ENCODE assay signal across 8 cellular contexts in the genomic region with DNA sequence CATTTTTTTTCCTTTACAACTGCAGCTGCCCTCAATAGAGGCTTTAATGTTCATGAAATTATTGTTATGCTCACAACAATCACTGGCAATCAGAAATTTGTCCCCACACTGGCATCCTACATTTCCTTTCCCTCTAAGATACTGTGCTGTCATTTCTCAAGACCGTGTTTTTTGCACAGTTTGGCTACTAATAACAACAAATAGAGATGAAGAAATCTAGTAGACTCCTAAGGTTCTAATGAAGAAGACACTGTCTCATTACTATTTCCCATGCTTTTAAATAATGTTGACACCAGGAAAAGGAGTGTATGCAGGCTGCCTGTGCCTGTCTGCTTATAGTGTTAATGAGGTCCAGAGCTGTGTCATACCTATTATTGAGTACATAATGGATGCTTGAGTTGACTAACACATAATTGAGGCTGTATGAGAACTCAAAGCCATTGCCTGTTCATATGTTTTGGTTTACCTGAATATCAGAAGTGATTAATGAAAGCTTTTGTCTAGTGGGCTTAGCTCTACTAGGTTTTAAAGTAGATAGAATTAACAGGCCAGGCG. TPM values are rescaled to one million over a fixed set of nuclear protein-coding genes. Genes with fewer than 3 reads are reported as not detected.
DNase-seq lines count a peak whose midpoint lies in the region; ATAC-seq and TF ChIP-seq lines count a peak whose summit lies in the region.

No MANE protein-coding gene starts in this region.

- CTCF ChIA-PET in activated B cell treated with CpG ODN at 0.5 μM for 24 hours (lab: Charles Lee): interaction anchor here (1.1 to 4.1 kb wide), 5 partner anchors 10 to 272 kb away, joined by 3 to 25 read pairs (median 4); a partner anchor contains a TSS

- peaks cover 21% of the 10 kb centered on the region for H3K36me3 Mint-ChIP-seq in T-helper 2 cell treated with Interferon-gamma antibody and Interleukin-4, amounts not matched to agents 5 μg/mL and 100 μg/mL, for 36 hours (ENCODE audit: low read depth)
- peaks cover 27% of the 10 kb centered on the region for H3K36me3 Mint-ChIP-seq in activated B cell treated with CpG ODN at 0.5 μM for 24 hours (ENCODE audit: low read depth)

- no peaks in the 10 kb centered on the region for H3K27me3 ChIP-seq in foreskin keratinocyte

- DNase-seq in T-helper 2 cell treated with Interferon-gamma antibody and Interleukin-4, amounts not matched to agents 5 μg/mL and 100 μg/mL, for 36 hours (ENCODE audit: low spot score): no peak
- DNase-seq in T-helper 2 cell: no peak
- DNase-seq in activated B cell treated with CpG ODN at 0.5 μM for 24 hours: no peak
- DNase-seq in foreskin keratinocyte: no peak
- DNase-seq in substantia nigra (lab: John Stamatoyannopoulos, UW): no peak
- no peak for DNase-seq in kidney tubule cell (ENCODE audit: low spot score)

- H3K4me1 Mint-ChIP-seq in T-helper 2 cell treated with Interferon-gamma antibody and Interleukin-4, amounts not matched to agents 5 μg/mL and 100 μg/mL, for 36 hours (ENCODE audit: low read depth): peaks cover 20% of the 10 kb centered on the region
- peaks cover 50% of the 10 kb centered on the region for H3K4me1 Mint-ChIP-seq in activated B cell treated with CpG ODN at 0.5 μM for 24 hours

- TF ChIP-seq CTCF in activated B cell treated with CpG ODN at 0.5 μM for 24 hours (IDR thresholded peaks at IDR 0.05) (no peak), foreskin keratinocyte (conservative IDR thresholded peaks at IDR 0.05) (no peak)

- H3K4me1 ChIP-seq in foreskin keratinocyte: peaks cover 17% of the 10 kb centered on the region

- H3K27ac ChIP-seq in foreskin keratinocyte (peak overlapping the region; percentile 75), substantia nigra (ENCODE audit: low read depth, low read length, poor library complexity, severe bottlenecking) (peak overlapping the region; percentile 96)

- H3K9me3 Mint-ChIP-seq in T-helper 2 cell treated with Interferon-gamma antibody and Interleukin-4, amounts not matched to agents 5 μg/mL and 100 μg/mL, for 36 hours: peaks cover 8% of the 10 kb centered on the region
- H3K9me3 Mint-ChIP-seq in activated B cell treated with CpG ODN at 0.5 μM for 24 hours: no peaks in the 10 kb centered on the region

- ATAC-seq in activated B cell treated with CpG ODN at 0.5 μM for 24 hours (ENCODE audit: low read depth) (no peak), foreskin keratinocyte (no peak), GM18867 (IDR thresholded peaks at IDR 0.05; ENCODE audit: unreplicated experiment) (no peak), HG03571 (IDR thresholded peaks at IDR 0.05; ENCODE audit: unreplicated experiment) (no peak)

- H3K27me3 Mint-ChIP-seq in T-helper 2 cell treated with Interferon-gamma antibody and Interleukin-4, amounts not matched to agents 5 μg/mL and 100 μg/mL, for 36 hours (ENCODE audit: low read depth): no peaks in the 10 kb centered on the region
- H3K27me3 Mint-ChIP-seq in activated B cell treated with CpG ODN at 0.5 μM for 24 hours: no peaks in the 10 kb centered on the region

- H3K4me3 Mint-ChIP-seq in T-helper 2 cell treated with Interferon-gamma antibody and Interleukin-4, amounts not matched to agents 5 μg/mL and 100 μg/mL, for 36 hours: peak overlapping the region; percentile 95
- H3K4me3 Mint-ChIP-seq in activated B cell treated with CpG ODN at 0.5 μM for 24 hours: peak overlapping the region; percentile 96

- H3K27ac Mint-ChIP-seq in T-helper 2 cell treated with Interferon-gamma antibody and Interleukin-4, amounts not matched to agents 5 μg/mL and 100 μg/mL, for 36 hours: peak overlapping the region; percentile 98
- peak overlapping the region; percentile 98 for H3K27ac Mint-ChIP-seq in activated B cell treated with CpG ODN at 0.5 μM for 24 hours

- intact Hi-C loops in activated B cell treated with CpG ODN at 0.5 μM for 24 hours (cut with micrococcal nuclease): loop anchor here (1.0 kb wide), 2 partner anchors 9 to 634 kb away; a partner anchor contains a TSS

- POLR2A ChIA-PET in activated B cell treated with CpG ODN at 0.5 μM for 24 hours (lab: Charles Lee): interaction anchor here (0.6 to 5.1 kb wide), 9 partner anchors 23 to 782 kb away, joined by 3 to 102 read pairs (median 12); a partner anchor contains a TSS

RNA-seq across cellular contexts. Expression of a gene that starts 1.5 kb away (rescaled TPM):
- total RNA-seq in activated B cell treated with CpG ODN at 0.5 μM for 24 hours: 87.3 and 90.5 TPM in 2 replicates
- 176 and 190 TPM in 2 replicates for total RNA-seq in foreskin keratinocyte
- 39.3 and 56.1 TPM in 2 replicates for polyA plus RNA-seq in foreskin keratinocyte
